Comparison of ENCODE assay signal across 19 cellular contexts in the genomic region with DNA sequence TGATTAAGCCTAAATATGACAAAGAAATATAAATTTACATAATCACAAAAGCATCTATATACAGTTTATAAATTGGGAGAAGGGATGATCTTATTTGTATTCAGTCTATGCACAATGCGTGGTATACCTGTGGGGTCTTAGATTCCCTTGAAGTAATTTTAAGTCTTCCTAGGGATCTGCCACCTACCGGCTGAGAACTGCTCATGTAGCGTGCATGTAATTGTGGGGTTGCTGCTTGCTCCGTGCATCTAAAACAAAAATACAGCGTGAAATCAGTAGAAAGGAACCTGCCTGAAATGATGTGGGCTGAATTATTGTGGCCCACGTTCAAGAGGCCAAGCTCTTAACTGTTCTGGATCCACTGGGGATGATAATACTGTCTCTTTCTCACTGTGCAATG.
"Had no signal": no experiment of that assay in that cellular context is flagged by ENCODE, and none has a peak within 500 bp of the region (broad histone marks: within the 10 kb centered on the region; RNA-seq: fewer than 3 reads in every experiment).

No MANE protein-coding gene starts in this region.

- H3K9me3 ChIP-seq: ascending aorta, esophagus squamous epithelium, psoas muscle, spleen, upper lobe of left lung had no signal

- H3K4me3 ChIP-seq: ascending aorta, dorsolateral prefrontal cortex, esophagus squamous epithelium, lung, psoas muscle, upper lobe of left lung had no signal

- H3K27ac ChIP-seq: ascending aorta, dorsolateral prefrontal cortex, esophagus squamous epithelium, psoas muscle, upper lobe of left lung had no signal

- H3K27me3 ChIP-seq: ascending aorta, esophagus squamous epithelium, upper lobe of left lung had no signal

- H3K27ac Mint-ChIP-seq: activated naive CD8-positive, alpha-beta T cell treated with anti-CD3 and anti-CD28 coated beads, Interleukin-2, amount 10 ng/mL, durations not matched to agents 7 days and 5 days had no signal

- ATAC-seq: left cardiac atrium, psoas muscle, sciatic nerve had no signal

- H3K36me3 Mint-ChIP-seq: activated naive CD8-positive, alpha-beta T cell treated with anti-CD3 and anti-CD28 coated beads, Interleukin-2, amount 10 ng/mL, durations not matched to agents 7 days and 5 days had no signal

- FAIRE-seq: bronchial epithelial cell, TTC549 had no signal

- DNase-seq: activated effector memory CD4-positive, alpha-beta T cell treated with Interleukin-2 at 50 U/mL for 16 hours; activated naive CD8-positive, alpha-beta T cell treated with anti-CD3 and anti-CD28 coated beads, Interleukin-2, amount 10 ng/mL, durations not matched to agents 7 days and 5 days; activated T-cell treated with anti-CD3 and anti-CD28 coated beads, Interleukin-2, amount 50 U/mL, for 1 hour; dorsolateral prefrontal cortex; esophagus squamous epithelium; foreskin fibroblast; left cardiac atrium; midbrain; nucleus accumbens; psoas muscle; spleen; stimulated activated CD4-positive, alpha-beta T cell treated with anti-CD3 and anti-CD28 coated beads, Interleukin-1b, Interleukin-23, amount 100 ng/mL, for 48 hours; stimulated activated naive CD4-positive, alpha-beta T cell; upper lobe of left lung had no signal

- H3K4me1 ChIP-seq: ascending aorta, upper lobe of left lung had no signal

- H3K36me3 ChIP-seq: ascending aorta, esophagus squamous epithelium, spleen, upper lobe of left lung had no signal
